In genomic region chr16:57632568-57632967, GRCh38 we compare ENCODE assay signal across 1 cellular context.
TF ChIP-seq lines count a peak whose summit lies in the region.

No MANE protein-coding gene starts in this region.

TF ChIP-seq in A549, 52 proteins besides CTCF, POLR2A, EP300 and RAD21 (continued from another document):
- TF ChIP-seq POLR2AphosphoS2 (conservative IDR thresholded peaks at IDR 0.05; ENCODE audit: low read length) (no peak), CHD4 (IDR thresholded peaks at IDR 0.05; ENCODE audit: borderline replicate concordance) (no peak), HES2 (IDR thresholded peaks at IDR 0.05) (no peak), NFE2L2 (conservative IDR thresholded peaks at IDR 0.05; ENCODE audit: low read length) (no peak), FOSB (CRISPR knock-in tag; IDR thresholded peaks at IDR 0.05) (no peak), KDM5A (IDR thresholded peaks at IDR 0.05) (no peak)
- TF ChIP-seq, protein P1, sequence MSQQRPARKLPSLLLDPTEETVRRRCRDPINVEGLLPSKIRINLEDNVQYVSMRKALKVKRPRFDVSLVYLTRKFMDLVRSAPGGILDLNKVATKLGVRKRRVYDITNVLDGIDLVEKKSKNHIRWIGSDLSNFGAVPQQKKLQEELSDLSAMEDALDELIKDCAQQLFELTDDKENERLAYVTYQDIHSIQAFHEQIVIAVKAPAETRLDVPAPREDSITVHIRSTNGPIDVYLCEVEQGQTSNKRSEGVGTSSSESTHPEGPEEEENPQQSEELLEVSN (IDR thresholded peaks at IDR 0.05; ENCODE audit: borderline replicate concordance, low read depth): no peak
- TF ChIP-seq, protein P2, sequence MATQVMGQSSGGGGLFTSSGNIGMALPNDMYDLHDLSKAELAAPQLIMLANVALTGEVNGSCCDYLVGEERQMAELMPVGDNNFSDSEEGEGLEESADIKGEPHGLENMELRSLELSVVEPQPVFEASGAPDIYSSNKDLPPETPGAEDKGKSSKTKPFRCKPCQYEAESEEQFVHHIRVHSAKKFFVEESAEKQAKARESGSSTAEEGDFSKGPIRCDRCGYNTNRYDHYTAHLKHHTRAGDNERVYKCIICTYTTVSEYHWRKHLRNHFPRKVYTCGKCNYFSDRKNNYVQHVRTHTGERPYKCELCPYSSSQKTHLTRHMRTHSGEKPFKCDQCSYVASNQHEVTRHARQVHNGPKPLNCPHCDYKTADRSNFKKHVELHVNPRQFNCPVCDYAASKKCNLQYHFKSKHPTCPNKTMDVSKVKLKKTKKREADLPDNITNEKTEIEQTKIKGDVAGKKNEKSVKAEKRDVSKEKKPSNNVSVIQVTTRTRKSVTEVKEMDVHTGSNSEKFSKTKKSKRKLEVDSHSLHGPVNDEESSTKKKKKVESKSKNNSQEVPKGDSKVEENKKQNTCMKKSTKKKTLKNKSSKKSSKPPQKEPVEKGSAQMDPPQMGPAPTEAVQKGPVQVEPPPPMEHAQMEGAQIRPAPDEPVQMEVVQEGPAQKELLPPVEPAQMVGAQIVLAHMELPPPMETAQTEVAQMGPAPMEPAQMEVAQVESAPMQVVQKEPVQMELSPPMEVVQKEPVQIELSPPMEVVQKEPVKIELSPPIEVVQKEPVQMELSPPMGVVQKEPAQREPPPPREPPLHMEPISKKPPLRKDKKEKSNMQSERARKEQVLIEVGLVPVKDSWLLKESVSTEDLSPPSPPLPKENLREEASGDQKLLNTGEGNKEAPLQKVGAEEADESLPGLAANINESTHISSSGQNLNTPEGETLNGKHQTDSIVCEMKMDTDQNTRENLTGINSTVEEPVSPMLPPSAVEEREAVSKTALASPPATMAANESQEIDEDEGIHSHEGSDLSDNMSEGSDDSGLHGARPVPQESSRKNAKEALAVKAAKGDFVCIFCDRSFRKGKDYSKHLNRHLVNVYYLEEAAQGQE (IDR thresholded peaks at IDR 0.05): no peak
- TF ChIP-seq, protein P3, sequence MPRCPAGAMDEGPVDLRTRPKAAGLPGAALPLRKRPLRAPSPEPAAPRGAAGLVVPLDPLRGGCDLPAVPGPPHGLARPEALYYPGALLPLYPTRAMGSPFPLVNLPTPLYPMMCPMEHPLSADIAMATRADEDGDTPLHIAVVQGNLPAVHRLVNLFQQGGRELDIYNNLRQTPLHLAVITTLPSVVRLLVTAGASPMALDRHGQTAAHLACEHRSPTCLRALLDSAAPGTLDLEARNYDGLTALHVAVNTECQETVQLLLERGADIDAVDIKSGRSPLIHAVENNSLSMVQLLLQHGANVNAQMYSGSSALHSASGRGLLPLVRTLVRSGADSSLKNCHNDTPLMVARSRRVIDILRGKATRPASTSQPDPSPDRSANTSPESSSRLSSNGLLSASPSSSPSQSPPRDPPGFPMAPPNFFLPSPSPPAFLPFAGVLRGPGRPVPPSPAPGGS (IDR thresholded peaks at IDR 0.05): no peak
TF ChIP-seq in A549: peak in this region for 0.
